In genomic region chr18:67692811-67693210, GRCh38 we compare ENCODE assay signal across 17 cellular contexts.
A peak's percentile ranks its signal among the peaks of the same experiment; 100 is the strongest.
DNase-seq lines count a peak whose midpoint lies in the region; ATAC-seq and TF ChIP-seq lines count a peak whose summit lies in the region.
"Had no signal": no experiment of that assay in that cellular context is flagged by ENCODE, and none has a peak within 500 bp of the region (broad histone marks: within the 10 kb centered on the region; RNA-seq: fewer than 3 reads in every experiment).

No MANE protein-coding gene starts in this region.

- no peaks in the 10 kb centered on the region for H4K20me1 ChIP-seq in MM.1S (ENCODE audit: insufficient read depth, low read length)

- no peak overlapping the region for H3K4me3 Mint-ChIP-seq in activated naive CD8-positive, alpha-beta T cell treated with anti-CD3 and anti-CD28 coated beads, Interleukin-2, amount 50 U/mL, for 24 hours
- H3K4me3 Mint-ChIP-seq in CD8-positive, alpha-beta memory T cell: no peak overlapping the region
- H3K4me3 Mint-ChIP-seq: B cell; CD4-positive, alpha-beta T cell had no signal

- CTCF ChIA-PET in CD8-positive, alpha-beta memory T cell (lab: Charles Lee): no interaction called here

- H3K36me3 Mint-ChIP-seq in activated naive CD8-positive, alpha-beta T cell treated with anti-CD3 and anti-CD28 coated beads, Interleukin-2, amount 50 U/mL, for 24 hours (ENCODE audit: low read depth): no peaks in the 10 kb centered on the region
- H3K36me3 Mint-ChIP-seq in CD8-positive, alpha-beta memory T cell: no peaks in the 10 kb centered on the region

- no peaks in the 10 kb centered on the region for H3K27me3 Mint-ChIP-seq in activated naive CD8-positive, alpha-beta T cell treated with anti-CD3 and anti-CD28 coated beads, Interleukin-2, amount 50 U/mL, for 24 hours
- H3K27me3 Mint-ChIP-seq in CD8-positive, alpha-beta memory T cell: peaks cover 0 to 1% of the 10 kb centered on the region in 2 donors
- H3K27me3 Mint-ChIP-seq: B cell; CD4-positive, alpha-beta T cell had no signal

- H3K27ac Mint-ChIP-seq in activated naive CD8-positive, alpha-beta T cell treated with anti-CD3 and anti-CD28 coated beads, Interleukin-2, amount 50 U/mL, for 24 hours: no peak overlapping the region
- H3K27ac Mint-ChIP-seq in CD8-positive, alpha-beta memory T cell: no peak overlapping the region
- H3K27ac Mint-ChIP-seq: B cell; CD4-positive, alpha-beta T cell had no signal

- no peaks in the 10 kb centered on the region for H3K9me2 ChIP-seq in MM.1S (replicated peaks; ENCODE audit: insufficient read depth, low read length)

- H3K36me3 ChIP-seq in MM.1S (replicated peaks; ENCODE audit: insufficient read depth, low read length) (no peaks in the 10 kb centered on the region), skeletal muscle satellite cell (ENCODE audit: insufficient read depth, low read length) (no peaks in the 10 kb centered on the region)
- no peaks in the 10 kb centered on the region for H3K36me3 ChIP-seq in CD8-positive, alpha-beta memory T cell (ENCODE audit: insufficient read depth, low read length)

- H2AFZ ChIP-seq in MM.1S (ENCODE audit: low read length): peak overlapping the region; percentile 22; the same call in 1 of the 2 replicates

- H3K9ac ChIP-seq in MM.1S (ENCODE audit: low read length): no peak overlapping the region
- no peak overlapping the region for H3K9ac ChIP-seq in skeletal muscle satellite cell (ENCODE audit: low read depth, low read length)

- H3K9me3 ChIP-seq in MM.1S (replicated peaks; ENCODE audit: insufficient read depth, low read length) (no peaks in the 10 kb centered on the region), skeletal muscle satellite cell (replicated peaks; ENCODE audit: low read length) (no peaks in the 10 kb centered on the region)
- no peaks in the 10 kb centered on the region for H3K9me3 ChIP-seq in CD8-positive, alpha-beta memory T cell (ENCODE audit: low read length)

- H3K9me3 Mint-ChIP-seq in activated naive CD8-positive, alpha-beta T cell treated with anti-CD3 and anti-CD28 coated beads, Interleukin-2, amount 50 U/mL, for 24 hours: no peaks in the 10 kb centered on the region
- peaks cover 0 to 5% (median 3%) of the 10 kb centered on the region in 5 donors for H3K9me3 Mint-ChIP-seq in CD8-positive, alpha-beta memory T cell

- DNase-seq in Ammon's horn (ENCODE audit: low spot score) (peak; percentile 29), MM.1S (peak; percentile 27), fibroblast of peridontal ligament (ENCODE audit: extremely low read depth) (peak; percentile 57), NCI-H526 treated with DMSO at 0.1 percent for 48 hours (lab: John Stamatoyannopoulos, UW) (no peak)
- no peak for DNase-seq in activated naive CD8-positive, alpha-beta T cell treated with anti-CD3 and anti-CD28 coated beads, Interleukin-2, amount 50 U/mL, for 24 hours
- DNase-seq in CD8-positive, alpha-beta memory T cell: no peak
- DNase-seq: 8988T; C1 segment of cervical spinal cord; CD4-positive, alpha-beta T cell; COR-L47; DMS153; DND-41; GDM1; HCEC 1CT had no signal

- POLR2A ChIA-PET in CD8-positive, alpha-beta memory T cell (lab: Charles Lee): no interaction called here

- H3K27ac ChIP-seq in MM.1S (ENCODE audit: low read length): peak overlapping the region; percentile 1; the same call in 1 of the 2 replicates
- H3K27ac ChIP-seq in CD8-positive, alpha-beta memory T cell (ENCODE audit: low read depth, low read length): no peak overlapping the region
- H3K27ac ChIP-seq: HL-60 had no signal

- no peaks in the 10 kb centered on the region for H3K79me2 ChIP-seq in MM.1S (ENCODE audit: low read length)

- no peak for TF ChIP-seq CTCF in MM.1S (IDR thresholded peaks at IDR 0.05; ENCODE audit: low read length)

- H3K4me2 ChIP-seq in MM.1S (ENCODE audit: low read depth, low read length) (peak overlapping the region; percentile 35; the same call in 1 of the 2 replicates), skeletal muscle satellite cell (ENCODE audit: low read length) (peak overlapping the region; percentile 41)

- H3K4me1 Mint-ChIP-seq in activated naive CD8-positive, alpha-beta T cell treated with anti-CD3 and anti-CD28 coated beads, Interleukin-2, amount 50 U/mL, for 24 hours: no peaks in the 10 kb centered on the region
- no peaks in the 10 kb centered on the region for H3K4me1 Mint-ChIP-seq in CD8-positive, alpha-beta memory T cell
- H3K4me1 Mint-ChIP-seq: B cell had no signal

- ATAC-seq in activated naive CD8-positive, alpha-beta T cell treated with anti-CD3 and anti-CD28 coated beads, Interleukin-2, amount 50 U/mL, for 24 hours: no peak

- no peaks in the 10 kb centered on the region for H3F3A ChIP-seq in MM.1S (ENCODE audit: insufficient read depth, low read length)

- H3K4me3 ChIP-seq in MM.1S (ENCODE audit: low read length) (peak overlapping the region; percentile 7; the same call in 1 of the 2 replicates), skeletal muscle satellite cell (ENCODE audit: low read length) (no peak overlapping the region)
- H3K4me3 ChIP-seq in CD8-positive, alpha-beta memory T cell (ENCODE audit: low read length): no peak overlapping the region

- H3K27me3 ChIP-seq in MM.1S (replicated peaks; ENCODE audit: insufficient read depth, low read length) (no peaks in the 10 kb centered on the region), skeletal muscle satellite cell (ENCODE audit: control insufficient read depth, insufficient read depth, low read length) (no peaks in the 10 kb centered on the region)
- no peaks in the 10 kb centered on the region for H3K27me3 ChIP-seq in CD8-positive, alpha-beta memory T cell (ENCODE audit: insufficient read depth, low read length, poor library complexity, severe bottlenecking)

- H3K4me1 ChIP-seq in MM.1S (ENCODE audit: low read length): peaks cover 7% of the 10 kb centered on the region; the same call in 1 of the 2 replicates
- peaks cover 6% of the 10 kb centered on the region for H3K4me1 ChIP-seq in skeletal muscle satellite cell (ENCODE audit: control insufficient read depth, insufficient read depth, low read length)
- H3K4me1 ChIP-seq in CD8-positive, alpha-beta memory T cell (ENCODE audit: insufficient read depth, low read length): no peaks in the 10 kb centered on the region

Comparison
In these comparisons a context has a peak if more than half of its experiments do, and no peak if none do; other contexts are left out.
1. DNase-seq: peak in Ammon's horn (single experiment), MM.1S (single experiment) and fibroblast of peridontal ligament (single experiment); none in activated naive CD8-positive, alpha-beta T cell treated with anti-CD3 and anti-CD28 coated beads, Interleukin-2, amount 50 U/mL, for 24 hours (single experiment), CD8-positive, alpha-beta memory T cell (0 of 5) and NCI-H526 treated with DMSO at 0.1 percent for 48 hours (single experiment).